In the genomic region with DNA sequence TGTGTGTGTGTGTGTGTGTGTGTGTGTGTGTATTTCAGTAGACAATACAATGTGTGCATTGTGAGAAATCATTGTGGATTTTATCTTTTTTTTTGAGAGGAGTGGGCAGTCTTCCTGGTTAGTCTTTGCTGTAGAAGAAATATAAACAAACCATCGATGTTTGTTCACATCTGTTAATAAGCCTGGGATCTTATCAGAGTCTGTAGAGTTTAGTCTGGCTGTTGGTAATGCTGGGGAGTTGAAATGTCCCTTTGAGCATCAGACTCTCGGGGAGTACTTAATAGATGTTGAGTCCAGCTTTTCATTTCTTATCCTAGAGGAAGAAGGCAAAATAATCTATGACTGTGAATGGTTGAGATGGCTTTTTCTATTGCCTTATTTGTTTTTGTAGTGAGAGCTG, we compare ENCODE assay signal across 20 cellular contexts.
"Had no signal": no experiment of that assay in that cellular context is flagged by ENCODE, and none has a peak within 500 bp of the region (broad histone marks: within the 10 kb centered on the region; RNA-seq: fewer than 3 reads in every experiment).

No MANE protein-coding gene starts in this region.

- H3K27me3 Mint-ChIP-seq: activated CD8-positive, alpha-beta T cell treated with anti-CD3 and anti-CD28 coated beads for 36 hours; naive thymus-derived CD8-positive, alpha-beta T cell; type B pancreatic cell had no signal

- H3K36me3 ChIP-seq: left lung, right atrium auricular region, suprapubic skin had no signal

- H3K4me3 Mint-ChIP-seq: activated CD8-positive, alpha-beta T cell treated with anti-CD3 and anti-CD28 coated beads for 36 hours; naive thymus-derived CD8-positive, alpha-beta T cell; type B pancreatic cell had no signal

- H3K9me3 Mint-ChIP-seq: activated CD8-positive, alpha-beta T cell treated with anti-CD3 and anti-CD28 coated beads for 36 hours; activated T-cell treated with anti-CD3 and anti-CD28 coated beads, Interleukin-2, amount 50 U/mL, for 72 hours; naive thymus-derived CD8-positive, alpha-beta T cell had no signal

- H3K27ac Mint-ChIP-seq: activated CD8-positive, alpha-beta T cell treated with anti-CD3 and anti-CD28 coated beads for 36 hours; type B pancreatic cell had no signal

- FAIRE-seq: bronchial epithelial cell, endometrium, kidney had no signal

- H3K27me3 ChIP-seq: left lung, right atrium auricular region, suprapubic skin had no signal

- DNase-seq: activated CD4-positive, alpha-beta T cell treated with anti-CD3 and anti-CD28 coated beads for 1 hour; activated CD8-positive, alpha-beta memory T cell treated with anti-CD3 and anti-CD28 coated beads, Interleukin-2, amount 50 U/mL, for 48 hours; activated CD8-positive, alpha-beta T cell treated with anti-CD3 and anti-CD28 coated beads for 36 hours; activated naive CD4-positive, alpha-beta T cell treated with Interleukin-2 at 50 U/mL for 16 hours; activated T-cell treated with anti-CD3 and anti-CD28 coated beads, Interleukin-2, amount 50 U/mL, for 72 hours; aorta; hippocampal formation; kidney; left lung; naive thymus-derived CD8-positive, alpha-beta T cell; stimulated activated CD4-positive, alpha-beta T cell treated with anti-CD3 and anti-CD28 coated beads, Interleukin-15, amount 100 ng/mL, for 24 hours; stimulated activated CD4-positive, alpha-beta T cell treated with anti-CD3 and anti-CD28 coated beads, Interleukin-4, amount 100 ng/mL, for 1 hour; stimulated activated naive CD4-positive, alpha-beta T cell; SW 1271; T1000 had no signal

- H3K4me3 ChIP-seq: left lung, right atrium auricular region, suprapubic skin had no signal

- ATAC-seq: activated CD8-positive, alpha-beta T cell treated with anti-CD3 and anti-CD28 coated beads for 36 hours; naive thymus-derived CD8-positive, alpha-beta T cell had no signal

- H3K9me3 ChIP-seq: left lung, right atrium auricular region, suprapubic skin had no signal

- H3K27ac ChIP-seq: right atrium auricular region, suprapubic skin had no signal
